In genomic region chr10:116689096-116689495, GRCh38 we compare ENCODE assay signal across 14 cellular contexts.
"Had no signal": no experiment of that assay in that cellular context is flagged by ENCODE, and none has a peak within 500 bp of the region (broad histone marks: within the 10 kb centered on the region; RNA-seq: fewer than 3 reads in every experiment).

No MANE protein-coding gene starts in this region.

- ATAC-seq: activated CD8-positive, alpha-beta T cell treated with anti-CD3 and anti-CD28 coated beads for 36 hours; gastrocnemius medialis; natural killer cell; T-helper 17 cell had no signal

- H3K36me3 ChIP-seq: brain microvascular endothelial cell, gastrocnemius medialis, transverse colon had no signal

- H3K27ac ChIP-seq: brain microvascular endothelial cell, epithelial cell of prostate, gastrocnemius medialis had no signal

- H3K4me3 ChIP-seq: gastrocnemius medialis, transverse colon had no signal

- DNase-seq: activated CD4-positive, alpha-beta T cell treated with anti-CD3 and anti-CD28 coated beads for 48 hours; activated CD8-positive, alpha-beta T cell treated with anti-CD3 and anti-CD28 coated beads for 36 hours; activated gamma-delta T cell treated with Interleukin-2 at 50 U/mL for 16 hours; activated T-cell treated with anti-CD3 and anti-CD28 coated beads, Interleukin-2, amount 50 U/mL, for 48 hours; dermis blood vessel endothelial cell; gastrocnemius medialis; natural killer cell; stimulated activated CD4-positive, alpha-beta T cell treated with anti-CD3 and anti-CD28 coated beads, Interleukin-2, amount 100 ng/mL, for 48 hours; stimulated activated naive CD4-positive, alpha-beta T cell; substantia nigra; T-helper 17 cell; transverse colon had no signal

- H3K27me3 ChIP-seq: brain microvascular endothelial cell, gastrocnemius medialis, transverse colon had no signal

- H3K9me3 ChIP-seq: gastrocnemius medialis, transverse colon had no signal
